ENCODE assay signal across 1 cellular context in the genomic region with DNA sequence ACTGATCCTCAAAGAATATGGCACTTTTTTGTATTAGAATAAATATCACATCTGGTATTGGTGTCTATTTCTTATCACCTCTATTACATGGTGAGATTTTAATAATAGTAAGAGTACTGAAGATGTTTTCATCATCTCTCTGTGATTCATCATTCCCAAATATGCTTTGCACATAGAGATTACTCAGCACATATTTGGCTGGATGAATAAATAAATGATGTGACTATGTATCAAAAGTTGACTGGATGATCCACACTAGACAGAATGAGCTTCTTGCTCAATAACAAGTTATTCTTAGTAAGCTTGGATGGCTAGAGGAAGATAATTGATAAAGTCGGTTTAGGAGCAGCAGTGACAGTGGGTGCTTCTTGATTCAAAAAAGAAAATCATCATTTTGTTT.
TF ChIP-seq lines count a peak whose summit lies in the region.

No MANE protein-coding gene starts in this region.

TF ChIP-seq in A549, 52 proteins besides CTCF, POLR2A, EP300 and RAD21 (continued from another document):
- TF ChIP-seq, protein P1, sequence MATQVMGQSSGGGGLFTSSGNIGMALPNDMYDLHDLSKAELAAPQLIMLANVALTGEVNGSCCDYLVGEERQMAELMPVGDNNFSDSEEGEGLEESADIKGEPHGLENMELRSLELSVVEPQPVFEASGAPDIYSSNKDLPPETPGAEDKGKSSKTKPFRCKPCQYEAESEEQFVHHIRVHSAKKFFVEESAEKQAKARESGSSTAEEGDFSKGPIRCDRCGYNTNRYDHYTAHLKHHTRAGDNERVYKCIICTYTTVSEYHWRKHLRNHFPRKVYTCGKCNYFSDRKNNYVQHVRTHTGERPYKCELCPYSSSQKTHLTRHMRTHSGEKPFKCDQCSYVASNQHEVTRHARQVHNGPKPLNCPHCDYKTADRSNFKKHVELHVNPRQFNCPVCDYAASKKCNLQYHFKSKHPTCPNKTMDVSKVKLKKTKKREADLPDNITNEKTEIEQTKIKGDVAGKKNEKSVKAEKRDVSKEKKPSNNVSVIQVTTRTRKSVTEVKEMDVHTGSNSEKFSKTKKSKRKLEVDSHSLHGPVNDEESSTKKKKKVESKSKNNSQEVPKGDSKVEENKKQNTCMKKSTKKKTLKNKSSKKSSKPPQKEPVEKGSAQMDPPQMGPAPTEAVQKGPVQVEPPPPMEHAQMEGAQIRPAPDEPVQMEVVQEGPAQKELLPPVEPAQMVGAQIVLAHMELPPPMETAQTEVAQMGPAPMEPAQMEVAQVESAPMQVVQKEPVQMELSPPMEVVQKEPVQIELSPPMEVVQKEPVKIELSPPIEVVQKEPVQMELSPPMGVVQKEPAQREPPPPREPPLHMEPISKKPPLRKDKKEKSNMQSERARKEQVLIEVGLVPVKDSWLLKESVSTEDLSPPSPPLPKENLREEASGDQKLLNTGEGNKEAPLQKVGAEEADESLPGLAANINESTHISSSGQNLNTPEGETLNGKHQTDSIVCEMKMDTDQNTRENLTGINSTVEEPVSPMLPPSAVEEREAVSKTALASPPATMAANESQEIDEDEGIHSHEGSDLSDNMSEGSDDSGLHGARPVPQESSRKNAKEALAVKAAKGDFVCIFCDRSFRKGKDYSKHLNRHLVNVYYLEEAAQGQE (IDR thresholded peaks at IDR 0.05) = no peak
- no peak for TF ChIP-seq HOXB13 (CRISPR knock-in tag; IDR thresholded peaks at IDR 0.05; ENCODE audit: low read depth)
- TF ChIP-seq FOSL2 (IDR thresholded peaks at IDR 0.05) = peak; percentile 53; the same call in 1 of the 2 replicates
- peak; percentile 68 for TF ChIP-seq FOSL2 (CRISPR knock-in tag; IDR thresholded peaks at IDR 0.05)
- no peak for TF ChIP-seq JUN (IDR thresholded peaks at IDR 0.05)
- TF ChIP-seq SREBF2 (IDR thresholded peaks at IDR 0.05) = no peak
- TF ChIP-seq NFE2L2 (conservative IDR thresholded peaks at IDR 0.05; ENCODE audit: low read length) = no peak
- TF ChIP-seq, protein P2, sequence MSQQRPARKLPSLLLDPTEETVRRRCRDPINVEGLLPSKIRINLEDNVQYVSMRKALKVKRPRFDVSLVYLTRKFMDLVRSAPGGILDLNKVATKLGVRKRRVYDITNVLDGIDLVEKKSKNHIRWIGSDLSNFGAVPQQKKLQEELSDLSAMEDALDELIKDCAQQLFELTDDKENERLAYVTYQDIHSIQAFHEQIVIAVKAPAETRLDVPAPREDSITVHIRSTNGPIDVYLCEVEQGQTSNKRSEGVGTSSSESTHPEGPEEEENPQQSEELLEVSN (IDR thresholded peaks at IDR 0.05; ENCODE audit: borderline replicate concordance, low read depth) = no peak
- TF ChIP-seq HOXA7 (CRISPR knock-in tag; IDR thresholded peaks at IDR 0.05) = no peak
- TF ChIP-seq HEYL (CRISPR knock-in tag; IDR thresholded peaks at IDR 0.05) = no peak
- TF ChIP-seq, protein P3, sequence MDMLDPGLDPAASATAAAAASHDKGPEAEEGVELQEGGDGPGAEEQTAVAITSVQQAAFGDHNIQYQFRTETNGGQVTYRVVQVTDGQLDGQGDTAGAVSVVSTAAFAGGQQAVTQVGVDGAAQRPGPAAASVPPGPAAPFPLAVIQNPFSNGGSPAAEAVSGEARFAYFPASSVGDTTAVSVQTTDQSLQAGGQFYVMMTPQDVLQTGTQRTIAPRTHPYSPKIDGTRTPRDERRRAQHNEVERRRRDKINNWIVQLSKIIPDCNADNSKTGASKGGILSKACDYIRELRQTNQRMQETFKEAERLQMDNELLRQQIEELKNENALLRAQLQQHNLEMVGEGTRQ (IDR thresholded peaks at IDR 0.05) = no peak
- no peak for TF ChIP-seq PHF8 (IDR thresholded peaks at IDR 0.05; ENCODE audit: borderline replicate concordance, low read depth)
- TF ChIP-seq HDAC2 (IDR thresholded peaks at IDR 0.05) = no peak
- TF ChIP-seq ZC3H11A (IDR thresholded peaks at IDR 0.05) = no peak
- no peak for TF ChIP-seq CHD4 (IDR thresholded peaks at IDR 0.05; ENCODE audit: borderline replicate concordance)
- no peak for TF ChIP-seq CBX2 (IDR thresholded peaks at IDR 0.05; ENCODE audit: borderline replicate concordance, low read depth)
- TF ChIP-seq SMC3 (IDR thresholded peaks at IDR 0.05) = no peak
- TF ChIP-seq MAFK (IDR thresholded peaks at IDR 0.05; ENCODE audit: partially characterized antibody) = peak; percentile 89
- TF ChIP-seq NR3C1 (IDR thresholded peaks at IDR 0.05) = no peak
- no peak for TF ChIP-seq CHD2 (IDR thresholded peaks at IDR 0.05; ENCODE audit: low read length, partially characterized antibody)
- no peak for TF ChIP-seq RFX5 (IDR thresholded peaks at IDR 0.05)
- no peak for TF ChIP-seq POLR2AphosphoS2 (conservative IDR thresholded peaks at IDR 0.05; ENCODE audit: low read length)
- TF ChIP-seq RNF2 (IDR thresholded peaks at IDR 0.05; ENCODE audit: borderline replicate concordance, low read depth) = no peak
- no peak for TF ChIP-seq ESRRA (IDR thresholded peaks at IDR 0.05; ENCODE audit: borderline replicate concordance, low read length)
TF ChIP-seq in A549: peak in this region for 4.
